In the genomic region with DNA sequence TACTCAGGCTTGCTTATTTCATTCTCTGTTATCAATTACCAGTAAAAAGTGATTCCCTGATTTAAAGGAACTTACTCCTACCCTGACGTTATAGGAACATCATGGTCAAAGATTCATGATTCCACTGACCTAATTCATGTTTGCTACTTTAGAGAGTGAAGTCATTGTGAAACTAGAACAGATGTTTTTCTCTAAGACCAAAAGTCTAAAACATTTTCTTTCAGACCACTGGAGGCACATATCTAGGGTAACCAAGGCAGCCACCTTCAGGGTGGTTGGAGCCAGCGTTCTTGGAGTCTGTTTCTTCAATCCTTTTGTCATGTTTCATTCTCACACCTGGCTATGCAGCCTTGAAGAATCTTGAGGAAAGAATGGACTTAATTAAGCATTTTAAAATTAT, we compare ENCODE assay signal across 19 cellular contexts.
DNase-seq lines count a peak whose midpoint lies in the region; ATAC-seq and TF ChIP-seq lines count a peak whose summit lies in the region.
"Had no signal": no experiment of that assay in that cellular context is flagged by ENCODE, and none has a peak within 500 bp of the region (broad histone marks: within the 10 kb centered on the region; RNA-seq: fewer than 3 reads in every experiment).

No MANE protein-coding gene starts in this region.

- intact Hi-C loops in thyroid gland (cut with DNase I), result no loop called here

- H3K27me3 ChIP-seq in thyroid gland, result no peaks in the 10 kb centered on the region
- H3K27me3 ChIP-seq: tibial artery had no signal

- no peak for TF ChIP-seq POLR2A in thyroid gland (IDR thresholded peaks at IDR 0.05)

- H3K4me1 ChIP-seq in thyroid gland, result no peaks in the 10 kb centered on the region
- H3K4me1 ChIP-seq: tibial artery had no signal

- DNase-seq in GM10248 (ENCODE audit: extremely low spot score) (peak; percentile 4), thyroid gland (no peak), NCI-H82 treated with DMSO at 0.1 percent for 48 hours (lab: John Stamatoyannopoulos, UW; ENCODE audit: unreplicated experiment) (no peak), SHP77 (lab: John Stamatoyannopoulos, UW) (no peak)
- DNase-seq in stimulated activated CD8-positive, alpha-beta memory T cell treated with anti-CD3 and anti-CD28 coated beads, Interleukin-4, amount 100 ng/mL, for 48 hours, result no peak
- DNase-seq: activated T-cell treated with anti-CD3 and anti-CD28 coated beads, Interleukin-2, amount 50 U/mL, for 72 hours; COR-L47; HCEC 1CT; head of caudate nucleus; NCI-H1436; NCI-H748 treated with DMSO at 0.1 percent for 48 hours; SK-N-SH; tibial artery had no signal

- H3K9me3 ChIP-seq in thyroid gland, result no peaks in the 10 kb centered on the region
- H3K9me3 ChIP-seq: SK-N-SH, tibial artery had no signal

- ATAC-seq in GM19328 (IDR thresholded peaks at IDR 0.05; ENCODE audit: unreplicated experiment) (peak; percentile 77), HG02798 (IDR thresholded peaks at IDR 0.05; ENCODE audit: poor library complexity, unreplicated experiment) (peak; percentile 77), HG03469 (IDR thresholded peaks at IDR 0.05; ENCODE audit: unreplicated experiment) (peak; percentile 79)
- ATAC-seq: activated T-cell treated with anti-CD3 and anti-CD28 coated beads, Interleukin-2, amount 50 U/mL, for 72 hours; HepG2; left lobe of liver; natural killer cell treated with Interleukin-12 subunit alpha and Interleukin-12 subunit beta and Interleukin-15 and Interleukin-18, amount 100 ng/mL, for 72 hours had no signal

- TF ChIP-seq CTCF in GM10248 (IDR thresholded peaks at IDR 0.05; ENCODE audit: control extremely low read depth, extremely low read depth, low read depth, missing control alignments), result no peak
- TF ChIP-seq CTCF in thyroid gland (IDR thresholded peaks at IDR 0.05), result no peak

- CTCF ChIA-PET in GM10248 (lab: Yijun Ruan, JAX), result no interaction called here

- POLR2A ChIA-PET in GM10248 (lab: Yijun Ruan, JAX), result no interaction called here

- no peak overlapping the region for H3K27ac ChIP-seq in thyroid gland
- H3K27ac ChIP-seq: tibial artery had no signal

- 69 to 76% methylated on average over 2 of the region's 2 CpGs for WGBS in thyroid gland, 2 donors

- no peak overlapping the region for H3K4me3 ChIP-seq in thyroid gland (replicated peaks in 1 of 3)
- H3K4me3 ChIP-seq: tibial artery had no signal

- H3K36me3 ChIP-seq in thyroid gland, result no peaks in the 10 kb centered on the region
- H3K36me3 ChIP-seq: tibial artery had no signal
